16 cellular contexts compared by ENCODE assay signal in the genomic region with DNA sequence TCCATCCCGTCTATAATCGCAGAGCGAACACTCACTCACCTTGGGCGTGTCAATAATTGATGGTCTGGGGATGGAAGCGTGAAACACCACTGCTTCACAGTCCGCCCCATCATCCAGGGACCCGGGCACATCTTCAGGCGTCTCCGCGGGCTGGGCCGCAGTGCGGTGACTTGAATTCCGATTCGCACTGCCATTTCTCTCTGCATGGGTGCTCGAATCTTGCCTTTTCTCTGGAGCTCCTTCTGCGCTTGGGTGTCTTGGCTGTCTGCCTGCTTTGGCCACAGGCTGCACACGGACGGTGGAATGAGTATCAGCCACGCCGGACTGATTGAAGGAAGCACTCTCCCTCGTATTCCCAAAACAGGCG. TPM values are rescaled to one million over a fixed set of nuclear protein-coding genes. Genes with fewer than 3 reads are reported as not detected.
DNase-seq lines count a peak whose midpoint lies in the region; ATAC-seq and TF ChIP-seq lines count a peak whose summit lies in the region.
"Had no signal": no experiment of that assay in that cellular context is flagged by ENCODE, and none has a peak within 500 bp of the region (broad histone marks: within the 10 kb centered on the region; RNA-seq: fewer than 3 reads in every experiment).

No MANE protein-coding gene starts in this region.

- H3K4me3 ChIP-seq in Peyer's patch = no peak overlapping the region
- H3K4me3 ChIP-seq in epithelial cell of proximal tubule (ENCODE audit: low read depth, low read length) = peak overlapping the region; percentile 24
- H3K4me3 ChIP-seq in mucosa of rectum (ENCODE audit: low read length in 2 of 2) = no peak overlapping the region
- H3K4me3 ChIP-seq: BLaER1, GM23248 had no signal

- ATAC-seq in HG02885 (IDR thresholded peaks at IDR 0.05; ENCODE audit: poor library complexity, unreplicated experiment) = no peak
- ATAC-seq: HCT116 had no signal

- no peaks in the 10 kb centered on the region for H3K36me3 ChIP-seq in Peyer's patch
- H3K36me3 ChIP-seq in mucosa of rectum (ENCODE audit: control insufficient read depth in 2 of 2, insufficient read depth in 2 of 2, low read length in 2 of 2) = no peaks in the 10 kb centered on the region
- H3K36me3 ChIP-seq: BLaER1 had no signal

- H3K27ac ChIP-seq in Peyer's patch (peak overlapping the region in 3 of 4 donors; percentile 32 to 66 (median 63)), mucosa of rectum (ENCODE audit: low read depth in 2 of 2, low read length in 2 of 2) (peak overlapping the region; percentile 35 to 66)
- H3K27ac ChIP-seq: BLaER1, GM23248 had no signal

- H3K4me1 ChIP-seq in Peyer's patch (peaks cover 0 to 7% (median 0%) of the 10 kb centered on the region in 4 donors), mucosa of rectum (ENCODE audit: control insufficient read depth in 2 of 2, insufficient read depth in 2 of 2, low read length in 2 of 2) (peaks cover 7 to 10% of the 10 kb centered on the region in 2 donors)

- H3K9ac ChIP-seq in mucosa of rectum (ENCODE audit: low read depth in 1 of 2, low read length in 2 of 2) = no peak overlapping the region
- H3K9ac ChIP-seq: BLaER1, GM23248 had no signal

- no peak for TF ChIP-seq POLR2A in Peyer's patch (IDR thresholded peaks at IDR 0.05)

- H3K27me3 ChIP-seq in Peyer's patch (no peaks in the 10 kb centered on the region), mucosa of rectum (ENCODE audit: control insufficient read depth in 2 of 2, insufficient read depth in 2 of 2, low read length in 2 of 2) (no peaks in the 10 kb centered on the region)
- H3K27me3 ChIP-seq: BLaER1 had no signal

- no peaks in the 10 kb centered on the region for H3K9me3 ChIP-seq in Peyer's patch
- H3K9me3 ChIP-seq in mucosa of rectum (ENCODE audit: control insufficient read depth in 2 of 2, low read length in 2 of 2) = no peaks in the 10 kb centered on the region

- TF ChIP-seq CTCF in Peyer's patch (IDR thresholded peaks at IDR 0.05) (no peak), epithelial cell of proximal tubule (conservative IDR thresholded peaks at IDR 0.05; ENCODE audit: low read depth, low read length) (no peak)

- DNase-seq in Peyer's patch (no peak), epithelial cell of proximal tubule (ENCODE audit: low read depth) (no peak), NCI-H1092 treated with DMSO at 0.1 percent for 48 hours (lab: John Stamatoyannopoulos, UW) (no peak)
- DNase-seq in activated CD8-positive, alpha-beta memory T cell treated with anti-CD3 and anti-CD28 coated beads for 24 hours = no peak
- DNase-seq: AML-193; CD4-positive, alpha-beta memory T cell; DMS153; DMS79; GDM1; H7; HFFc6 had no signal

RNA-seq across cellular contexts. Expression of a gene that starts 0.5 kb away (rescaled TPM):
- total RNA-seq in Peyer's patch (10 to 100 TPM; 36.6 to 89.1 (median 39.6) TPM), epithelial cell of proximal tubule (25.7 and 46.0 TPM in 2 replicates)
